ENCODE assay signal across 26 cellular contexts in the genomic region with DNA sequence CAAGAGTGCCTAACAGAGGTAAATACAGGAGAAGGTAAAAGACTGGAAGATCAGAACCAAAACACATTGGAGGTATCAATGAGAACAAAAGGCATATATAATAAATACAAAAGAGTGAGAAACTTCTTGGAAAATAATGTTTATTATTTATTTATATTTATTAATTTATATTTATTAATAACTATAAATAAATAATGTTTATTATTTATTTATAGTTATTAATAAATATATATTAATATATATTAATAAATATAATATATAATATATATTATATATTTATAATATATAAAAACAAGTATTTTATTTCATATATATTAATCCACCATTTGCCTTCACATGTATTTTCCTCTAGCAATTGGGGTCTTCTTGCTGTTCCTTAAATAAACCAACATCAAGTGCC.
"Had no signal": no experiment of that assay in that cellular context is flagged by ENCODE, and none has a peak within 500 bp of the region (broad histone marks: within the 10 kb centered on the region; RNA-seq: fewer than 3 reads in every experiment).

No MANE protein-coding gene starts in this region.

- H3K4me1 ChIP-seq: left ventricle myocardium inferior, prostate gland, spleen, suprapubic skin, tibial nerve, vagina had no signal

- H3K27me3 ChIP-seq: ovary, spleen, suprapubic skin, tibial nerve, vagina had no signal

- DNase-seq: hypothalamus; immature natural killer cell; left ventricle myocardium inferior; mesendoderm; naive B cell; natural killer cell; ovary; posterior cingulate gyrus; retina; right cardiac atrium; spleen; stimulated activated CD4-positive, alpha-beta T cell treated with anti-CD3 and anti-CD28 coated beads, Interleukin-4, amount 100 ng/mL, for 24 hours; stimulated activated naive CD4-positive, alpha-beta T cell had no signal

- FAIRE-seq: islet of Langerhans had no signal

- H3K36me3 ChIP-seq: left ventricle myocardium inferior, ovary, prostate gland, spleen, suprapubic skin, thoracic aorta, tibial nerve, vagina had no signal

- H3K4me3 ChIP-seq: left ventricle myocardium inferior, lung, ovary, prostate gland, skin epidermis, spleen, suprapubic skin, thoracic aorta, tibial nerve, vagina had no signal

- H3K4me3 Mint-ChIP-seq: immature natural killer cell; mesothelial cell of epicardium; naive B cell; natural killer cell; stimulated activated effector memory CD8-positive, alpha-beta T cell treated with anti-CD3 and anti-CD28 coated beads, Interleukin-12 subunit alpha, Interleukin-12 subunit beta, amount 100 ng/mL, for 72 hours; stimulated activated naive CD8-positive, alpha-beta T cell treated with anti-CD3 and anti-CD28 coated beads, Interleukin-15, Interleukin-2, amounts not matched to agents 100 ng/mL and 50 ng/mL, for 24 hours; type B pancreatic cell had no signal

- H3K27ac ChIP-seq: left ventricle myocardium inferior, ovary, prostate gland, skin epidermis, spleen, suprapubic skin, thoracic aorta, tibial nerve, vagina had no signal

- H3K27ac Mint-ChIP-seq: immature natural killer cell; mesothelial cell of epicardium; naive B cell; natural killer cell; stimulated activated effector memory CD8-positive, alpha-beta T cell treated with anti-CD3 and anti-CD28 coated beads, Interleukin-12 subunit alpha, Interleukin-12 subunit beta, amount 100 ng/mL, for 72 hours; stimulated activated naive CD8-positive, alpha-beta T cell treated with anti-CD3 and anti-CD28 coated beads, Interleukin-15, Interleukin-2, amounts not matched to agents 100 ng/mL and 50 ng/mL, for 24 hours; type B pancreatic cell had no signal

- ATAC-seq: natural killer cell; right cardiac atrium; sciatic nerve; stimulated activated effector memory CD8-positive, alpha-beta T cell treated with anti-CD3 and anti-CD28 coated beads, Interleukin-12 subunit alpha, Interleukin-12 subunit beta, amount 100 ng/mL, for 72 hours had no signal

- H3K4me1 Mint-ChIP-seq: immature natural killer cell; mesothelial cell of epicardium; naive B cell; natural killer cell; stimulated activated effector memory CD8-positive, alpha-beta T cell treated with anti-CD3 and anti-CD28 coated beads, Interleukin-12 subunit alpha, Interleukin-12 subunit beta, amount 100 ng/mL, for 72 hours had no signal

- H3K27me3 Mint-ChIP-seq: naive B cell; stimulated activated naive CD8-positive, alpha-beta T cell treated with anti-CD3 and anti-CD28 coated beads, Interleukin-15, Interleukin-2, amounts not matched to agents 100 ng/mL and 50 ng/mL, for 24 hours had no signal

- H3K36me3 Mint-ChIP-seq: immature natural killer cell; mesothelial cell of epicardium; naive B cell; natural killer cell; stimulated activated effector memory CD8-positive, alpha-beta T cell treated with anti-CD3 and anti-CD28 coated beads, Interleukin-12 subunit alpha, Interleukin-12 subunit beta, amount 100 ng/mL, for 72 hours; type B pancreatic cell had no signal

- H3K9me3 ChIP-seq: left ventricle myocardium inferior, ovary, prostate gland, spleen, suprapubic skin, thoracic aorta, tibial nerve, vagina had no signal

- H3K9me3 Mint-ChIP-seq: mesothelial cell of epicardium; stimulated activated naive CD8-positive, alpha-beta T cell treated with anti-CD3 and anti-CD28 coated beads, Interleukin-15, Interleukin-2, amounts not matched to agents 100 ng/mL and 50 ng/mL, for 24 hours; type B pancreatic cell had no signal
